In genomic region chr11:7442588-7443215, GRCh38 we compare ENCODE assay signal across 8 cellular contexts. TPM values are rescaled to one million over a fixed set of nuclear protein-coding genes. Genes with fewer than 3 reads are reported as not detected.
A peak's percentile ranks its signal among the peaks of the same experiment; 100 is the strongest.
DNase-seq lines count a peak whose midpoint lies in the region; ATAC-seq and TF ChIP-seq lines count a peak whose summit lies in the region.

No MANE protein-coding gene starts in this region.

- no peak overlapping the region for H3K4me2 ChIP-seq in OCI-LY7 (ENCODE audit: low read length)

- peak; percentile 89 for ATAC-seq in HG03342 (IDR thresholded peaks at IDR 0.05; ENCODE audit: unreplicated experiment)
- ATAC-seq in activated T-cell treated with anti-CD3 and anti-CD28 coated beads, Interleukin-2, amount 50 U/mL, for 4 hours = peak; percentile 69 to 70

- no peak overlapping the region for H3K4me3 Mint-ChIP-seq in activated T-cell treated with anti-CD3 and anti-CD28 coated beads, Interleukin-2, amount 50 U/mL, for 4 hours

- H3K4me1 Mint-ChIP-seq in activated T-cell treated with anti-CD3 and anti-CD28 coated beads, Interleukin-2, amount 50 U/mL, for 4 hours (ENCODE audit: low read depth) = peaks cover under 1% of the 10 kb centered on the region

- H3K4me3 ChIP-seq in OCI-LY7 (ENCODE audit: low read depth, low read length, poor library complexity, severe bottlenecking) (no peak overlapping the region), fibroblast of pulmonary artery (replicated peaks; ENCODE audit: low read depth, low read length) (no peak overlapping the region), neutrophil (ENCODE audit: low read depth in 1 of 2, low read length in 1 of 2) (no peak overlapping the region)

- H3K9me3 Mint-ChIP-seq in activated T-cell treated with anti-CD3 and anti-CD28 coated beads, Interleukin-2, amount 50 U/mL, for 4 hours = no peaks in the 10 kb centered on the region

- no peak overlapping the region for H2AFZ ChIP-seq in OCI-LY7 (ENCODE audit: low read length)

- H3K27ac ChIP-seq in OCI-LY7 (ENCODE audit: low read depth, low read length, poor library complexity, severe bottlenecking) = no peak overlapping the region
- H3K27ac ChIP-seq in neutrophil = no peak overlapping the region
- no peak overlapping the region for H3K27ac ChIP-seq in substantia nigra (ENCODE audit: low read depth, low read length, poor library complexity, severe bottlenecking)

- H3K9me3 ChIP-seq in OCI-LY7 (ENCODE audit: low read length) = no peaks in the 10 kb centered on the region
- no peaks in the 10 kb centered on the region for H3K9me3 ChIP-seq in neutrophil

- no TSS peak for BruUV-seq in OCI-LY7 (replicated peaks; lab: Mats Ljungman, UMichigan)

- DNase-seq in CMK (ENCODE audit: low read depth) (peak; percentile 25), GM19240 (ENCODE audit: insufficient read length, low spot score) (peak; percentile 62), OCI-LY7 (ENCODE audit: low spot score) (peak; percentile 78), fibroblast of pulmonary artery (ENCODE audit: low read depth) (peak; percentile 56), substantia nigra (lab: John Stamatoyannopoulos, UW) (peak in 45 of 49 donors; percentile 10 to 87 (median 58))
- DNase-seq in activated T-cell treated with anti-CD3 and anti-CD28 coated beads, Interleukin-2, amount 50 U/mL, for 4 hours = peak; percentile 59

- H3K79me2 ChIP-seq in OCI-LY7 (ENCODE audit: insufficient read depth, low read depth, low read length) = no peaks in the 10 kb centered on the region

- H3K36me3 Mint-ChIP-seq in activated T-cell treated with anti-CD3 and anti-CD28 coated beads, Interleukin-2, amount 50 U/mL, for 4 hours (ENCODE audit: insufficient read depth) = no peaks in the 10 kb centered on the region

- H3K27me3 ChIP-seq in neutrophil = peaks cover 11% of the 10 kb centered on the region

- peaks cover 4% of the 10 kb centered on the region for H3K4me1 ChIP-seq in OCI-LY7 (ENCODE audit: insufficient read depth, low read length, poor library complexity, severe bottlenecking)
- peaks cover 9 to 26% of the 10 kb centered on the region in 2 experiments for H3K4me1 ChIP-seq in neutrophil (ENCODE audit: control insufficient read depth in 1 of 2, insufficient read depth in 1 of 2, low read depth in 1 of 2, low read length in 1 of 2)

- POLR2A ChIA-PET in OCI-LY7 (lab: Charles Lee) = interaction anchor here (0.9 to 2.0 kb wide), 3 partner anchors 54 to 346 kb away, joined by 3 to 6 read pairs (median 3); no protein-coding TSS in a partner anchor

- TF ChIP-seq CTCF in OCI-LY7 (conservative IDR thresholded peaks at IDR 0.05; ENCODE audit: low read length) (peak; percentile 97), fibroblast of pulmonary artery (IDR thresholded peaks at IDR 0.05; ENCODE audit: low read length, missing control alignments) (peak; percentile 93), neutrophil (IDR thresholded peaks at IDR 0.05) (peak; percentile 65)

- intact Hi-C loops in OCI-LY7 (cut with micrococcal nuclease; ENCODE audit: unreplicated experiment) = loop anchor here (1.0 to 5.0 kb wide), 5 partner anchors 89 to 630 kb away; no protein-coding TSS in a partner anchor

- H3K9me2 ChIP-seq in OCI-LY7 (ENCODE audit: insufficient read depth, low read length) = no peaks in the 10 kb centered on the region

- CTCF ChIA-PET in OCI-LY7 (lab: Charles Lee; ENCODE audit: unreplicated experiment) = interaction anchor here (0.5 to 2.4 kb wide), 3 partner anchors 89 to 945 kb away, joined by 3 to 13 read pairs (median 3); no protein-coding TSS in a partner anchor

- H3K36me3 ChIP-seq in OCI-LY7 (ENCODE audit: insufficient read depth, low read length) (no peaks in the 10 kb centered on the region), neutrophil (no peaks in the 10 kb centered on the region)

- H4K20me1 ChIP-seq in OCI-LY7 (ENCODE audit: insufficient read depth, low read length) = no peaks in the 10 kb centered on the region

- no peaks in the 10 kb centered on the region for H3K27me3 Mint-ChIP-seq in activated T-cell treated with anti-CD3 and anti-CD28 coated beads, Interleukin-2, amount 50 U/mL, for 4 hours (ENCODE audit: low read depth)

RNA-seq across cellular contexts. Expression of gene OLFML1, which starts 42.6 kb away (rescaled TPM):
- not detected in 2 replicates for total RNA-seq in OCI-LY7 (2014; rRNA removed; shearing (Covaris generic))
- not detected in 2 replicates for total RNA-seq in OCI-LY7 (2022)
- total RNA-seq in activated T-cell treated with anti-CD3 and anti-CD28 coated beads, Interleukin-2, amount 50 U/mL, for 4 hours = not detected

Comparison
In these comparisons a context has a peak if more than half of its experiments do, and no peak if none do; other contexts are left out.
1. DNase-seq: peak in every context shown above with its lines; median percentile 78 in OCI-LY7; 62 in GM19240; 59 in activated T-cell treated with anti-CD3 and anti-CD28 coated beads, Interleukin-2, amount 50 U/mL, for 4 hours; 58 in substantia nigra; 56 in fibroblast of pulmonary artery; 25 in CMK.